1 cellular context compared by ENCODE assay signal in the genomic region with DNA sequence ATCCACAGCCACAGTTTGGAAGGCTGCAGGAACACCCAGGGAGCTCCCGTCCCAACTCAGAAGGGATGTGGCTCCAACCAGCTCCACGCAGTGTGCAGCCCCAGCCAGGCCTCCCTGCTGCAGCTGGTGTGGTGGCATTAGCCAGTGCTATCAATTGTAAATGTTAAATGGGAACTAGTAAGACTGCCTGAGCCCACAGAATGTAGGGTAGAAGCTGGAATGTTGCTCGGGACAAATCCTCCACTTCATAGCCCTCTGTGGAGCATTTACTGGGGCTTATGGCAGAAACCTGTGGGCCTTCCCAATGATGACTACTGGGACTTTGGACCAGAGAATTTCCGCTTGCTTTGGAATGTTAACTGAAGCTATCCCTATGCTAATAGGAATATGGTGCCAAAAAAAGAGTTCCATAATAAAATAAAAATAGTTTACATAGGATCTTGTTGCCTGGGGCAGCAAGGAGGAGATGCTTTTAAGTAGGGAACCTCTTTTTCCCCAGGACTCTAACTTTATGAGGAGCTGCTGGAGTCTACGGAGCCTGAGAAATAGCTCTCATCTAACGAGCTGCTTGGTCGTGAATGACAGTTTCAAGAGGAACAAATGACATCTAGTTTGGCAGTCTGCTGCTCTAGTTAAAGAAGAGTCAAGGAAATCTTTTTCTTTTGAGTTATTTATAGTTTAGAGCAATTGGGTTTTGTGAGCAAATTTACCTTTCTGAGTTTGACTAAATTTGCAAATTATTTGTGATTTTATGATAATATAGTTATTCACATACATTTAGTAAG.
TF ChIP-seq lines count a peak whose summit lies in the region.

No MANE protein-coding gene starts in this region.

TF ChIP-seq in HepG2, 621 proteins besides CTCF, POLR2A, EP300 and RAD21 (continued from another document and continues in another):
- TF ChIP-seq, protein P1, sequence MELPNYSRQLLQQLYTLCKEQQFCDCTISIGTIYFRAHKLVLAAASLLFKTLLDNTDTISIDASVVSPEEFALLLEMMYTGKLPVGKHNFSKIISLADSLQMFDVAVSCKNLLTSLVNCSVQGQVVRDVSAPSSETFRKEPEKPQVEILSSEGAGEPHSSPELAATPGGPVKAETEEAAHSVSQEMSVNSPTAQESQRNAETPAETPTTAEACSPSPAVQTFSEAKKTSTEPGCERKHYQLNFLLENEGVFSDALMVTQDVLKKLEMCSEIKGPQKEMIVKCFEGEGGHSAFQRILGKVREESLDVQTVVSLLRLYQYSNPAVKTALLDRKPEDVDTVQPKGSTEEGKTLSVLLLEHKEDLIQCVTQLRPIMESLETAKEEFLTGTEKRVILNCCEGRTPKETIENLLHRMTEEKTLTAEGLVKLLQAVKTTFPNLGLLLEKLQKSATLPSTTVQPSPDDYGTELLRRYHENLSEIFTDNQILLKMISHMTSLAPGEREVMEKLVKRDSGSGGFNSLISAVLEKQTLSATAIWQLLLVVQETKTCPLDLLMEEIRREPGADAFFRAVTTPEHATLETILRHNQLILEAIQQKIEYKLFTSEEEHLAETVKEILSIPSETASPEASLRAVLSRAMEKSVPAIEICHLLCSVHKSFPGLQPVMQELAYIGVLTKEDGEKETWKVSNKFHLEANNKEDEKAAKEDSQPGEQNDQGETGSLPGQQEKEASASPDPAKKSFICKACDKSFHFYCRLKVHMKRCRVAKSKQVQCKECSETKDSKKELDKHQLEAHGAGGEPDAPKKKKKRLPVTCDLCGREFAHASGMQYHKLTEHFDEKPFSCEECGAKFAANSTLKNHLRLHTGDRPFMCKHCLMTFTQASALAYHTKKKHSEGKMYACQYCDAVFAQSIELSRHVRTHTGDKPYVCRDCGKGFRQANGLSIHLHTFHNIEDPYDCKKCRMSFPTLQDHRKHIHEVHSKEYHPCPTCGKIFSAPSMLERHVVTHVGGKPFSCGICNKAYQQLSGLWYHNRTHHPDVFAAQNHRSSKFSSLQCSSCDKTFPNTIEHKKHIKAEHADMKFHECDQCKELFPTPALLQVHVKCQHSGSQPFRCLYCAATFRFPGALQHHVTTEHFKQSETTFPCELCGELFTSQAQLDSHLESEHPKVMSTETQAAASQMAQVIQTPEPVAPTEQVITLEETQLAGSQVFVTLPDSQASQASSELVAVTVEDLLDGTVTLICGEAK (IDR thresholded peaks at IDR 0.05) = no peak
- TF ChIP-seq, protein P1 (CRISPR knock-in tag; IDR thresholded peaks at IDR 0.05) = no peak
- TF ChIP-seq PAXIP1 (CRISPR knock-in tag; conservative IDR thresholded peaks at IDR 0.05) (peak; percentile 56), STAT5B (CRISPR knock-in tag; IDR thresholded peaks at IDR 0.05) (no peak), TARDBP (CRISPR knock-in tag; IDR thresholded peaks at IDR 0.05) (no peak), MTF1 (CRISPR knock-in tag; IDR thresholded peaks at IDR 0.05) (no peak), MAFF (IDR thresholded peaks at IDR 0.05; ENCODE audit: low read depth, low read length) (no peak), ZNF609 (CRISPR knock-in tag; IDR thresholded peaks at IDR 0.05; ENCODE audit: borderline replicate concordance) (no peak), ZSCAN5A (CRISPR knock-in tag; IDR thresholded peaks at IDR 0.05; ENCODE audit: borderline replicate concordance) (no peak), TOPORS (CRISPR knock-in tag; IDR thresholded peaks at IDR 0.05) (no peak), ZBTB25 (CRISPR knock-in tag; IDR thresholded peaks at IDR 0.05) (no peak), ZFP36 (IDR thresholded peaks at IDR 0.05; ENCODE audit: borderline replicate concordance, low read depth, low read length, partially characterized antibody) (no peak), KLF11 (CRISPR knock-in tag; IDR thresholded peaks at IDR 0.05) (0 out of 2 replicates have a peak, but pooled peaks have one; percentile 15), MATR3 (CRISPR knock-in tag; IDR thresholded peaks at IDR 0.05) (no peak), ZNF564 (CRISPR knock-in tag; IDR thresholded peaks at IDR 0.05) (no peak), GABPA (IDR thresholded peaks at IDR 0.05; ENCODE audit: low read depth, low read length) (no peak), GABPA (CRISPR knock-in tag; IDR thresholded peaks at IDR 0.05; ENCODE audit: low read depth) (peak; percentile 20; the same call in 1 of the 2 replicates), PAWR (CRISPR knock-in tag; IDR thresholded peaks at IDR 0.05; ENCODE audit: borderline replicate concordance) (no peak), RFXAP (CRISPR knock-in tag; IDR thresholded peaks at IDR 0.05; ENCODE audit: borderline replicate concordance) (no peak), ZNF550 (CRISPR knock-in tag; IDR thresholded peaks at IDR 0.05; ENCODE audit: borderline replicate concordance) (0 out of 2 replicates have a peak, but pooled peaks have one; percentile 59), NR2C2 (CRISPR knock-in tag; IDR thresholded peaks at IDR 0.05; ENCODE audit: borderline replicate concordance) (no peak), ZNF746 (CRISPR knock-in tag; IDR thresholded peaks at IDR 0.05) (no peak)
- TF ChIP-seq, protein P2, sequence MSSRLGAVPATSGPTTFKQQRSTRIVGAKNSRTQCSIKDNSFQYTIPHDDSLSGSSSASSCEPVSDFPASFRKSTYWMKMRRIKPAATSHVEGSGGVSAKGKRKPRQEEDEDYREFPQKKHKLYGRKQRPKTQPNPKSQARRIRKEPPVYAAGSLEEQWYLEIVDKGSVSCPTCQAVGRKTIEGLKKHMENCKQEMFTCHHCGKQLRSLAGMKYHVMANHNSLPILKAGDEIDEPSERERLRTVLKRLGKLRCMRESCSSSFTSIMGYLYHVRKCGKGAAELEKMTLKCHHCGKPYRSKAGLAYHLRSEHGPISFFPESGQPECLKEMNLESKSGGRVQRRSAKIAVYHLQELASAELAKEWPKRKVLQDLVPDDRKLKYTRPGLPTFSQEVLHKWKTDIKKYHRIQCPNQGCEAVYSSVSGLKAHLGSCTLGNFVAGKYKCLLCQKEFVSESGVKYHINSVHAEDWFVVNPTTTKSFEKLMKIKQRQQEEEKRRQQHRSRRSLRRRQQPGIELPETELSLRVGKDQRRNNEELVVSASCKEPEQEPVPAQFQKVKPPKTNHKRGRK (CRISPR knock-in tag; IDR thresholded peaks at IDR 0.05) = no peak
- TF ChIP-seq, protein P3, sequence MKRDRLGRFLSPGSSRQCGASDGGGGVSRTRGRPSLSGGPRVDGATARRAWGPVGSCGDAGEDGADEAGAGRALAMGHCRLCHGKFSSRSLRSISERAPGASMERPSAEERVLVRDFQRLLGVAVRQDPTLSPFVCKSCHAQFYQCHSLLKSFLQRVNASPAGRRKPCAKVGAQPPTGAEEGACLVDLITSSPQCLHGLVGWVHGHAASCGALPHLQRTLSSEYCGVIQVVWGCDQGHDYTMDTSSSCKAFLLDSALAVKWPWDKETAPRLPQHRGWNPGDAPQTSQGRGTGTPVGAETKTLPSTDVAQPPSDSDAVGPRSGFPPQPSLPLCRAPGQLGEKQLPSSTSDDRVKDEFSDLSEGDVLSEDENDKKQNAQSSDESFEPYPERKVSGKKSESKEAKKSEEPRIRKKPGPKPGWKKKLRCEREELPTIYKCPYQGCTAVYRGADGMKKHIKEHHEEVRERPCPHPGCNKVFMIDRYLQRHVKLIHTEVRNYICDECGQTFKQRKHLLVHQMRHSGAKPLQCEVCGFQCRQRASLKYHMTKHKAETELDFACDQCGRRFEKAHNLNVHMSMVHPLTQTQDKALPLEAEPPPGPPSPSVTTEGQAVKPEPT (CRISPR knock-in tag; IDR thresholded peaks at IDR 0.05; ENCODE audit: low read depth) = 0 out of 2 replicates have a peak, but pooled peaks have one; percentile 24
